ENCODE assay signal across 13 cellular contexts in genomic region chr3:158712443-158712842, GRCh38. TPM values are rescaled to one million over a fixed set of nuclear protein-coding genes. Genes with fewer than 3 reads are reported as not detected.
DNase-seq lines count a peak whose midpoint lies in the region; ATAC-seq, FAIRE-seq and TF ChIP-seq lines count a peak whose summit lies in the region.
"Had no signal": no experiment of that assay in that cellular context is flagged by ENCODE, and none has a peak within 500 bp of the region (broad histone marks: within the 10 kb centered on the region; RNA-seq: fewer than 3 reads in every experiment).

No MANE protein-coding gene starts in this region.

- no peaks in the 10 kb centered on the region for H3K27me3 ChIP-seq in right cardiac atrium (ENCODE audit: control insufficient read depth, insufficient read depth)
- H3K27me3 ChIP-seq in HUES6 (ENCODE audit: control insufficient read depth, insufficient read depth, low read length), result no peaks in the 10 kb centered on the region
- no peaks in the 10 kb centered on the region for H3K27me3 ChIP-seq in keratinocyte (ENCODE audit: control insufficient read depth, extremely low read depth, insufficient read depth, low read length)
- no peaks in the 10 kb centered on the region for H3K27me3 ChIP-seq in uterus

- H3K36me3 ChIP-seq in HUES6 (ENCODE audit: control insufficient read depth, insufficient read depth, low read length), result peaks cover 16% of the 10 kb centered on the region
- peaks cover 0 to 4% of the 10 kb centered on the region in 2 experiments for H3K36me3 ChIP-seq in keratinocyte (ENCODE audit: control insufficient read depth in 2 of 2, extremely low read depth in 1 of 2, insufficient read depth in 2 of 2, low read length in 2 of 2)
- no peaks in the 10 kb centered on the region for H3K36me3 ChIP-seq in uterus

- DNase-seq in right cardiac atrium (no peak), Right ventricle myocardium inferior (ENCODE audit: missing footprints) (no peak), keratinocyte (ENCODE audit: low read depth, low spot score) (no peak), uterus (no peak), OCI-M1 (lab: John Stamatoyannopoulos, UW) (no peak), NCI-H526 (lab: John Stamatoyannopoulos, UW) (no peak), SW480 (ENCODE audit: low spot score) (no peak)
- DNase-seq: activated CD4-positive, alpha-beta T cell treated with anti-CD3 and anti-CD28 coated beads, Interleukin-2, amount 50 U/mL, for 48 hours; activated naive CD4-positive, alpha-beta T cell treated with anti-CD3 and anti-CD28 coated beads, Interleukin-2, amount 50 U/mL, for 16 hours; naive thymus-derived CD4-positive, alpha-beta T cell; NCI-H1436 treated with DMSO at 0.1 percent for 48 hours; small intestine had no signal

- TF ChIP-seq POLR2A in uterus (IDR thresholded peaks at IDR 0.05), result no peak

- H3K4me3 ChIP-seq in right cardiac atrium (ENCODE audit: low read length), result no peak overlapping the region
- H3K4me3 ChIP-seq in HUES6 (ENCODE audit: low read depth, low read length), result no peak overlapping the region
- no peak overlapping the region for H3K4me3 ChIP-seq in keratinocyte (ENCODE audit: control insufficient read depth in 2 of 3, extremely low read depth in 1 of 3, insufficient read depth in 2 of 3, low read depth in 1 of 3, low read length in 3 of 3)
- no peak overlapping the region for H3K4me3 ChIP-seq in uterus

- no peaks in the 10 kb centered on the region for H3K79me2 ChIP-seq in keratinocyte (ENCODE audit: control insufficient read depth, insufficient read depth, low read length)

- no peak overlapping the region for H3K9ac ChIP-seq in HUES6 (ENCODE audit: low read length)
- H3K9ac ChIP-seq in keratinocyte (ENCODE audit: control insufficient read depth, extremely low read depth, insufficient read depth, low read length), result no peak overlapping the region

- peaks cover 14% of the 10 kb centered on the region for H3K4me1 ChIP-seq in right cardiac atrium (ENCODE audit: control insufficient read depth, insufficient read depth, low read length)
- H3K4me1 ChIP-seq in HUES6 (ENCODE audit: control insufficient read depth, insufficient read depth, low read length), result peaks cover 15% of the 10 kb centered on the region
- H3K4me1 ChIP-seq in keratinocyte (ENCODE audit: control insufficient read depth, extremely low read depth, insufficient read depth, low read length), result peaks cover 27% of the 10 kb centered on the region
- peaks cover 0 to 3% of the 10 kb centered on the region in 2 donors for H3K4me1 ChIP-seq in uterus

- intact Hi-C loops in right cardiac atrium (cut with DNase I) (no loop called here), Right ventricle myocardium inferior (cut with DNase I) (no loop called here), uterus (cut with DNase I; ENCODE audit: low total_unique reads) (no loop called here)

- ATAC-seq in right cardiac atrium (no peak), Right ventricle myocardium inferior (no peak)

- no peaks in the 10 kb centered on the region for H3K9me3 ChIP-seq in right cardiac atrium (ENCODE audit: control insufficient read depth, low read length)
- H3K9me3 ChIP-seq in HUES6 (ENCODE audit: control insufficient read depth, insufficient read depth, low read depth, low read length), result no peaks in the 10 kb centered on the region
- H3K9me3 ChIP-seq in keratinocyte (ENCODE audit: control insufficient read depth, low read depth, low read length), result no peaks in the 10 kb centered on the region
- no peaks in the 10 kb centered on the region for H3K9me3 ChIP-seq in uterus

- TF ChIP-seq CTCF in keratinocyte (optimal IDR thresholded peaks at IDR 0.05 in 1 of 3, IDR thresholded peaks at IDR 0.05 in 1 of 3, conservative IDR thresholded peaks at IDR 0.05 in 1 of 3; ENCODE audit: extremely low read depth in 1 of 3, insufficient read depth in 2 of 3, low read length in 3 of 3) (no peak), uterus (IDR thresholded peaks at IDR 0.05) (no peak)

- no peak overlapping the region for H3K4me2 ChIP-seq in keratinocyte (ENCODE audit: control insufficient read depth, extremely low read depth, insufficient read depth, low read depth, low read length)

- H3K27ac ChIP-seq in right cardiac atrium (ENCODE audit: low read length) (peak overlapping the region; percentile 1), HUES6 (ENCODE audit: low read depth, low read length) (peak overlapping the region; percentile 5; the same call in 1 of the 2 replicates), keratinocyte (ENCODE audit: control insufficient read depth, insufficient read depth, low read length) (peak overlapping the region; percentile 27), uterus (peak overlapping the region; percentile 5 to 39)

- WGBS in right cardiac atrium, result 60% methylated on average over 1 of the region's 1 CpG

- no peak overlapping the region for H2AFZ ChIP-seq in keratinocyte (ENCODE audit: control insufficient read depth, low read length)

- no peak for FAIRE-seq in keratinocyte (lab: Jason Lieb, UNC)
- FAIRE-seq: small intestine had no signal

- no peaks in the 10 kb centered on the region for H4K20me1 ChIP-seq in keratinocyte (ENCODE audit: control insufficient read depth, extremely low read depth, insufficient read depth, low read length)

- no peaks in the 10 kb centered on the region for H3K9me1 ChIP-seq in keratinocyte (ENCODE audit: control insufficient read depth, extremely low read depth, insufficient read depth, low read length)

- dilution Hi-C loops in keratinocyte (cut with MboI; ENCODE audit: extremely low pct_ligation_motif_present, low sequenced_read_pairs), result loop anchor here (10.0 kb wide), 1 partner anchor 72 kb away; no protein-coding TSS in a partner anchor

RNA-seq across cellular contexts. Expression of gene RARRES1, which starts 19.8 kb away (rescaled TPM):
- total RNA-seq in right cardiac atrium (100 to 1,000 TPM in 1 of 4 donors, 10 to 100 TPM in 3; 32.1 to 149 (median 75.0) TPM), Right ventricle myocardium inferior (22.3 TPM), uterus (100 to 1,000 TPM in 1 of 4 donors, 10 to 100 TPM in 3; 12.8 to 398 (median 50.5) TPM)
- polyA plus RNA-seq in right cardiac atrium (25.5 TPM), keratinocyte (not detected in 3 replicates)
- polyA plus RNA-seq in keratinocyte (2011; ENCODE audit: low read depth), result 0.31 TPM
- polyA plus RNA-seq in keratinocyte (2011; cell fraction: cytosol; rRNA removed), result not detected in 2 replicates
- polyA plus RNA-seq in keratinocyte (2011; cell fraction: nucleus; rRNA removed), result not detected in 2 replicates
- polyA plus RNA-seq in keratinocyte (2012; ENCODE audit: low replicate concordance), result 0.79 TPM in 1 of 2 replicates, not detected in the other
- not detected in 3 replicates for polyA minus RNA-seq in keratinocyte
- not detected for polyA minus RNA-seq in keratinocyte (2011; cell fraction: cytosol; rRNA and poly(A)+ RNA removed)
- not detected in 2 replicates for polyA minus RNA-seq in keratinocyte (2011; cell fraction: nucleus; rRNA and poly(A)+ RNA removed)
- total RNA-seq: naive thymus-derived CD4-positive, alpha-beta T cell had no signal
- polyA plus RNA-seq: naive thymus-derived CD4-positive, alpha-beta T cell had no signal

RNA-seq across cellular contexts. Expression of gene LXN, which starts 40.0 kb away (rescaled TPM):
- total RNA-seq in right cardiac atrium (10 to 100 TPM in 2 of 4 donors, 1 to 10 TPM in 2; 9.7 to 27.3 (median 10.6) TPM), Right ventricle myocardium inferior (3.9 TPM), uterus (10 to 100 TPM; 25.3 to 49.7 (median 34.8) TPM)
- polyA plus RNA-seq in right cardiac atrium (10.2 TPM), keratinocyte (4.8 to 8.4 TPM (median 6.8 TPM) in 3 replicates)
- polyA plus RNA-seq in keratinocyte (2011; ENCODE audit: low read depth), result 1.4 TPM
- polyA plus RNA-seq in keratinocyte (2011; cell fraction: cytosol; rRNA removed), result 5.1 and 8.1 TPM in 2 replicates
- polyA plus RNA-seq in keratinocyte (2011; cell fraction: nucleus; rRNA removed), result 3.3 and 3.4 TPM in 2 replicates
- polyA plus RNA-seq in keratinocyte (2012; ENCODE audit: low replicate concordance), result 1.4 and 5.5 TPM in 2 replicates
- polyA minus RNA-seq in keratinocyte, result 1.1 to 1.3 TPM (median 1.1 TPM) in 3 replicates
- polyA minus RNA-seq in keratinocyte (2011; cell fraction: cytosol; rRNA and poly(A)+ RNA removed), result not detected
- 1.9 TPM in 1 of 2 replicates, not detected in the other for polyA minus RNA-seq in keratinocyte (2011; cell fraction: nucleus; rRNA and poly(A)+ RNA removed)
